ENCODE assay signal across 1 cellular context in genomic region chr3:49775538-49775937, GRCh38.
TF ChIP-seq lines count a peak whose summit lies in the region.

No MANE protein-coding gene starts in this region.

TF ChIP-seq in WTC11, 78 proteins besides CTCF, POLR2A, EP300 and RAD21 (continued from another document):
- TF ChIP-seq ZSCAN18 (CRISPR knock-in tag; IDR thresholded peaks at IDR 0.05) (no peak), SMAD3 (CRISPR knock-in tag; IDR thresholded peaks at IDR 0.05; ENCODE audit: borderline replicate concordance) (no peak), ARID4B (CRISPR knock-in tag; IDR thresholded peaks at IDR 0.05; ENCODE audit: borderline replicate concordance) (no peak), SP1 (CRISPR knock-in tag; conservative IDR thresholded peaks at IDR 0.05) (no peak), MXD4 (CRISPR knock-in tag; IDR thresholded peaks at IDR 0.05; ENCODE audit: borderline replicate concordance) (no peak), USF1 (CRISPR knock-in tag; IDR thresholded peaks at IDR 0.05) (no peak), RELA (CRISPR knock-in tag; IDR thresholded peaks at IDR 0.05; ENCODE audit: borderline replicate concordance) (no peak), E2F1 (CRISPR knock-in tag; IDR thresholded peaks at IDR 0.05) (no peak), CBFB (CRISPR knock-in tag; IDR thresholded peaks at IDR 0.05; ENCODE audit: low read depth) (no peak)
